ENCODE assay signal across 10 cellular contexts in the genomic region with DNA sequence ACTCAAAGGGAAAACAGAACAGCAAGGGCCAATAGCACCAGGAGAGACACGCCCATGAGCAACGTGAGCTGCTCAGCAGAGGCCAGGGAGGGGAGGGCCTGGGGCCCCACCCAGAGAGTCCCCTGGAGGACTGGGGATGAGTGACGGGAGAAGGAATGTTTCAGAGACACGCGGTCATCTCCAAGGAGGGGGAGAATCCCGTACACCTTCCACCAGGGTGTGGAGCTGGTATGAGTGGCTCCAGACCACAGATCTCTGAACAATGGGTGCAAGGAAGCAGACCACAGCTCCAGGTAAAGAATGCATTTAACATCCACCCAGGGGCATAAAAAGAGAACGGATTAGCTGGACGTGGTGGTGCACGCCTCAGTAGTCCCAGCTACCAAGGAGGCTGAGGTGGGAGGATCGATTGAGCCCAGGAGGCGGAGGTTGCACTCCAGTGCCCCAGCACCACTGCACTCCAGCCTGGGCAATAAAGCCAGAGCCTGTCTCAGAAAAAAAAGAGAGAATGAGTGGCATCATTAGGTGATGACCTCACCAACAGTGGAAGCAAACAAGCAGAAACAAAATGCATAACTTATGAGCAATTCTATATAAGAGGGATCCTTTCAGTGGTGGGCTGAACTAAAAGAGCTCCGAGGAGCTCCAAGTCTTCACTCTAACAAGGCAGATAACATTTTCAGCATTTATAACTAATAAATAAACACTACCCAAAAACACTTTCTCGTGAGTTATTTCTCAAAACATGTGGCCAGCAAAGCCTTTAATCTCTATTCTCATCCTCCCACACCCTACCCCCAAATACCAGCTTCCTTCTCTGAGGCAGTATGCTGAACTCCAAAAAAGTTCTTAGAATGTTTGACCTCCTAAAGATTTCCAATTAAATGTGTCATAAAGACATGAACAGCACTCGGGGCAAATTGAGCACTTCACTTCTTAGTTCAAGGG. TPM values are rescaled to one million over a fixed set of nuclear protein-coding genes. Genes with fewer than 3 reads are reported as not detected.
DNase-seq lines count a peak whose midpoint lies in the region; FAIRE-seq and TF ChIP-seq lines count a peak whose summit lies in the region.
"Had no signal": no experiment of that assay in that cellular context is flagged by ENCODE, and none has a peak within 500 bp of the region (broad histone marks: within the 10 kb centered on the region; RNA-seq: fewer than 3 reads in every experiment).

No MANE protein-coding gene starts in this region.

- peaks cover 22% of the 10 kb centered on the region for H4K20me1 ChIP-seq in keratinocyte (ENCODE audit: control insufficient read depth, extremely low read depth, insufficient read depth, low read length)

- H3K9ac ChIP-seq in keratinocyte (ENCODE audit: control insufficient read depth, extremely low read depth, insufficient read depth, low read length), result peak overlapping the region; percentile 66

- intact Hi-C loops in adrenal gland (cut with DNase I), result no loop called here

- peak; percentile 97 for FAIRE-seq in keratinocyte (lab: Jason Lieb, UNC)

- peaks cover 5% of the 10 kb centered on the region for H3K9me1 ChIP-seq in keratinocyte (ENCODE audit: control insufficient read depth, extremely low read depth, insufficient read depth, low read length)

- peaks cover 0 to 6% of the 10 kb centered on the region in 2 donors for H3K36me3 ChIP-seq in adrenal gland (replicated peaks in 1 of 2)
- peaks cover 11 to 14% of the 10 kb centered on the region in 2 experiments for H3K36me3 ChIP-seq in keratinocyte (ENCODE audit: control insufficient read depth in 2 of 2, extremely low read depth in 1 of 2, insufficient read depth in 2 of 2, low read length in 2 of 2)
- peaks cover 7% of the 10 kb centered on the region for H3K36me3 ChIP-seq in suprapubic skin

- H3K79me2 ChIP-seq in keratinocyte (ENCODE audit: control insufficient read depth, insufficient read depth, low read length), result peaks cover 82% of the 10 kb centered on the region

- DNase-seq in DMS 273 (lab: John Stamatoyannopoulos, UW; ENCODE audit: unreplicated experiment), result peak; percentile 18
- DNase-seq in DMS 273 treated with DMSO at 0.1 percent for 48 hours (lab: John Stamatoyannopoulos, UW), result no peak
- DNase-seq in adrenal gland, result no peak
- DNase-seq in keratinocyte (ENCODE audit: low read depth, low spot score), result peak; percentile 88
- peak in 1 of 2 donors; percentile 53 for DNase-seq in suprapubic skin (ENCODE audit: low spot score in 2 of 2)
- no peak for DNase-seq in AG08396 (ENCODE audit: low spot score)
- no peak for DNase-seq in activated CD4-positive, alpha-beta T cell treated with anti-CD3 and anti-CD28 coated beads for 1 hour
- DNase-seq in NCI-H2081 (lab: John Stamatoyannopoulos, UW), result no peak
- DNase-seq: stimulated activated naive CD4-positive, alpha-beta T cell had no signal

- H3K4me2 ChIP-seq in keratinocyte (ENCODE audit: control insufficient read depth, extremely low read depth, insufficient read depth, low read depth, low read length), result peak overlapping the region; percentile 77

- 60 to 69% (median 62%) methylated on average over 14 of the region's 14 CpGs for WGBS in adrenal gland, 4 donors
- 53% methylated on average over 14 of the region's 14 CpGs for WGBS in suprapubic skin

- no peaks in the 10 kb centered on the region for H3K9me3 ChIP-seq in adrenal gland (replicated peaks in 1 of 3)
- no peaks in the 10 kb centered on the region for H3K9me3 ChIP-seq in keratinocyte (ENCODE audit: control insufficient read depth, low read depth, low read length)
- no peaks in the 10 kb centered on the region for H3K9me3 ChIP-seq in suprapubic skin

- no peak for TF ChIP-seq POLR2A in adrenal gland (IDR thresholded peaks at IDR 0.05)
- no peak for TF ChIP-seq POLR2A in suprapubic skin (IDR thresholded peaks at IDR 0.05)

- TF ChIP-seq EP300 in suprapubic skin (IDR thresholded peaks at IDR 0.05), result no peak

- no peak overlapping the region for H2AFZ ChIP-seq in keratinocyte (ENCODE audit: control insufficient read depth, low read length)

- H3K27ac ChIP-seq in adrenal gland (peak overlapping the region in 3 of 5 donors; percentile 68 to 89 (median 83)), keratinocyte (ENCODE audit: control insufficient read depth, insufficient read depth, low read length) (peak overlapping the region; percentile 74), suprapubic skin (peak overlapping the region; percentile 72)
- H3K27ac ChIP-seq: 22Rv1 had no signal

- H3K27me3 ChIP-seq in adrenal gland (no peaks in the 10 kb centered on the region), keratinocyte (ENCODE audit: control insufficient read depth, extremely low read depth, insufficient read depth, low read length) (no peaks in the 10 kb centered on the region), suprapubic skin (no peaks in the 10 kb centered on the region)

- H3K4me1 ChIP-seq in adrenal gland (replicated peaks in 1 of 2), result peaks cover 64 to 89% of the 10 kb centered on the region in 2 donors
- peaks cover 51% of the 10 kb centered on the region for H3K4me1 ChIP-seq in keratinocyte (ENCODE audit: control insufficient read depth, extremely low read depth, insufficient read depth, low read length)
- H3K4me1 ChIP-seq in suprapubic skin, result peaks cover 89% of the 10 kb centered on the region

- H3K4me3 ChIP-seq in adrenal gland (no peak overlapping the region), keratinocyte (ENCODE audit: control insufficient read depth in 2 of 3, extremely low read depth in 1 of 3, insufficient read depth in 2 of 3, low read depth in 1 of 3, low read length in 3 of 3) (no peak overlapping the region), suprapubic skin (no peak overlapping the region)

- dilution Hi-C loops in keratinocyte (cut with MboI; ENCODE audit: extremely low pct_ligation_motif_present, low sequenced_read_pairs), result no loop called here

- TF ChIP-seq CTCF in adrenal gland (IDR thresholded peaks at IDR 0.05) (no peak), keratinocyte (optimal IDR thresholded peaks at IDR 0.05 in 1 of 3, IDR thresholded peaks at IDR 0.05 in 1 of 3, conservative IDR thresholded peaks at IDR 0.05 in 1 of 3; ENCODE audit: extremely low read depth in 1 of 3, insufficient read depth in 2 of 3, low read length in 3 of 3) (no peak), suprapubic skin (IDR thresholded peaks at IDR 0.05) (no peak)

RNA-seq across cellular contexts. Expression of a gene that starts 12.5 kb away (rescaled TPM):
- total RNA-seq in adrenal gland (1,000 to 10,000 TPM; 1,730 to 3,452 (median 2,381) TPM), suprapubic skin (100 to 1,000 TPM; 391 to 548 (median 468) TPM)
- polyA plus RNA-seq in adrenal gland (1,000 to 10,000 TPM in 1 of 3 donors, 100 to 1,000 TPM in 2; 623 to 1,694 (median 805) TPM), keratinocyte (1,046 to 1,773 TPM (median 1,075 TPM) in 3 replicates)
- polyA plus RNA-seq in keratinocyte (2011; ENCODE audit: low read depth), result 402 TPM
- 506 and 636 TPM in 2 replicates for polyA plus RNA-seq in keratinocyte (2011; cell fraction: cytosol; rRNA removed)
- polyA plus RNA-seq in keratinocyte (2011; cell fraction: nucleus; rRNA removed), result 2,809 and 2,922 TPM in 2 replicates
- polyA plus RNA-seq in keratinocyte (2012; ENCODE audit: low replicate concordance), result 770 and 922 TPM in 2 replicates
- 923 to 1,705 TPM (median 959 TPM) in 3 replicates for polyA minus RNA-seq in keratinocyte
- polyA minus RNA-seq in keratinocyte (2011; cell fraction: cytosol; rRNA and poly(A)+ RNA removed), result 929 TPM
- polyA minus RNA-seq in keratinocyte (2011; cell fraction: nucleus; rRNA and poly(A)+ RNA removed), result 2,484 and 3,447 TPM in 2 replicates

Comparison
In these comparisons a context has a peak if more than half of its experiments do, and no peak if none do; other contexts are left out.
1. DNase-seq: peak in DMS 273 (single experiment) and keratinocyte (single experiment); none in DMS 273 treated with DMSO at 0.1 percent for 48 hours (single experiment), adrenal gland (0 of 7), AG08396 (single experiment), activated CD4-positive, alpha-beta T cell treated with anti-CD3 and anti-CD28 coated beads for 1 hour (single experiment) and NCI-H2081 (0 of 2).
2. Peak in every context shown above with its lines, with median percentiles within 50 percentile points of each other: H3K27ac ChIP-seq.